In the genomic region with DNA sequence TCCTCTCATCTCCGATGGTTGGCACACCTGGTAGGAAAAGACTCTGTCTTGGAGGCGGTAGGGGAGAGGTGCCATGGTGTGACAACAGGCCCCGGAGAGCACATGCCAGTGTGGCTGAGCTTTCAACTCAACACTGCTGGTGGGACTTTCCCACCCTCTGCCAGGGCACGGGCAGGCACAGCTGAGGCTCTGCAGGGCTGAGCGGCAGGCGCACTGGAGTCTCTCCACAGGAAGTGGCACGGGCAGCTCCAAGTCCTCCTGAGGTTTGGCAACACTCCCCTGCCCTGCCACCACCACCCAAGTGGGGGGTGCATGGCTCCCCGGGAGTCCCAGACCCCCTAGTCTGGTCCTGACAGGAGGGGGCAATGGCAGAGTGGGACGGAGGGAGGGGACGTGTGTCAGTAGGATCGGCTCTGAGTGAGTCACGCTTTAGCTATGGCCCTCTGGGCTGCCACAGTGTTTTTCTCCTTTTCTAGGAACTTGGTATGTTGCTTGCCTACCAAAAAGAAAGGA, we compare ENCODE assay signal across 8 cellular contexts. TPM values are rescaled to one million over a fixed set of nuclear protein-coding genes. Genes with fewer than 3 reads are reported as not detected.
A peak's percentile ranks its signal among the peaks of the same experiment; 100 is the strongest.
DNase-seq lines count a peak whose midpoint lies in the region; ATAC-seq and TF ChIP-seq lines count a peak whose summit lies in the region.

No MANE protein-coding gene starts in this region.

- no peaks in the 10 kb centered on the region for H3K79me2 ChIP-seq in mammary epithelial cell (ENCODE audit: insufficient read depth, low read length)

- H3K4me1 ChIP-seq in mammary epithelial cell (ENCODE audit: insufficient read depth, low read length) (peaks cover 52% of the 10 kb centered on the region), mesodermal cell (ENCODE audit: control insufficient read depth, insufficient read depth, low read length, poor library complexity, severe bottlenecking) (peaks cover 53% of the 10 kb centered on the region), tibial nerve (peaks cover 0 to 46% (median 36%) of the 10 kb centered on the region in 4 donors)

- H3K4me3 ChIP-seq in mammary epithelial cell (replicated peaks in 1 of 3; ENCODE audit: insufficient read depth in 1 of 3, low read depth in 2 of 3, low read length in 3 of 3), result no peak overlapping the region
- no peak overlapping the region for H3K4me3 ChIP-seq in mesodermal cell (ENCODE audit: extremely low read depth, insufficient read depth, low read length, poor library complexity, severe bottlenecking)
- no peak overlapping the region for H3K4me3 ChIP-seq in tibial nerve

- H3K27ac Mint-ChIP-seq in Calu3 (ENCODE audit: unreplicated experiment), result peak overlapping the region; percentile 92

- peaks cover 16% of the 10 kb centered on the region for H3K36me3 ChIP-seq in mammary epithelial cell (ENCODE audit: insufficient read depth, low read length)
- H3K36me3 ChIP-seq in mesodermal cell (ENCODE audit: control insufficient read depth, insufficient read depth, low read length), result peaks cover 78% of the 10 kb centered on the region
- H3K36me3 ChIP-seq in tibial nerve, result peaks cover 2 to 63% (median 11%) of the 10 kb centered on the region in 3 donors

- H3K27ac ChIP-seq in mammary epithelial cell (ENCODE audit: insufficient read depth, low read depth, low read length), result peak overlapping the region; percentile 87
- H3K27ac ChIP-seq in mesodermal cell (ENCODE audit: low read depth, low read length, severe bottlenecking), result peak overlapping the region; percentile 97
- H3K27ac ChIP-seq in tibial nerve, result peak overlapping the region; percentile 46 to 90 (median 74)

- CTCF ChIA-PET in Calu3 (lab: Charles Lee), result interaction anchor here (0.9 to 3.4 kb wide), 5 partner anchors 9 to 216 kb away, joined by 5 to 22 read pairs (median 10); no protein-coding TSS in a partner anchor
- CTCF ChIA-PET in mammary epithelial cell (lab: Charles Lee; ENCODE audit: low non-redundant PET), result no interaction called here

- no peaks in the 10 kb centered on the region for H3K9me3 Mint-ChIP-seq in Calu3 (ENCODE audit: low read depth, unreplicated experiment)

- in situ Hi-C loops in mammary epithelial cell (cut with MboI; ENCODE audit: low sequenced_read_pairs in 2 of 2), result no loop called here

- H3K27me3 Mint-ChIP-seq in Calu3 (ENCODE audit: unreplicated experiment), result no peaks in the 10 kb centered on the region

- intact Hi-C loops in Calu3 (cut with micrococcal nuclease; ENCODE audit: unreplicated experiment) (loop anchor here (2.0 kb wide), 2 partner anchors 18 to 70 kb away; no protein-coding TSS in a partner anchor), mammary epithelial cell (cut with micrococcal nuclease) (loop anchor here (2.0 kb wide), 3 partner anchors 18 to 202 kb away; a partner anchor contains a TSS)

- H3K27me3 ChIP-seq in mammary epithelial cell (ENCODE audit: insufficient read depth, low read length) (no peaks in the 10 kb centered on the region), tibial nerve (no peaks in the 10 kb centered on the region)

- H3K36me3 Mint-ChIP-seq in Calu3 (ENCODE audit: insufficient read depth, unreplicated experiment), result peaks cover 79% of the 10 kb centered on the region

- peaks cover 36% of the 10 kb centered on the region for H3K4me1 Mint-ChIP-seq in Calu3 (ENCODE audit: low read depth, unreplicated experiment)

- BruUV-seq in Calu3 (replicated peaks; lab: Mats Ljungman, UMichigan), result no TSS peak
- BruUV-seq in mammary epithelial cell (replicated peaks; lab: Mats Ljungman, UMichigan), result no TSS peak

- dilution Hi-C loops in mammary epithelial cell (cut with HindIII; ENCODE audit: low sequenced_read_pairs), result no loop called here

- H4K20me1 ChIP-seq in mammary epithelial cell (ENCODE audit: insufficient read depth, low read length), result no peaks in the 10 kb centered on the region

- no peak overlapping the region for H2AFZ ChIP-seq in mammary epithelial cell (ENCODE audit: low read depth, low read length)

- DNase-seq in Calu3, result peak; percentile 76
- DNase-seq in T1000 (lab: John Stamatoyannopoulos, UW), result peak; percentile 80
- DNase-seq in mammary epithelial cell, result peak; percentile 74
- DNase-seq in tibial nerve (ENCODE audit: low spot score in 2 of 2), result no peak
- no peak for DNase-seq in NCI-H1694 (lab: John Stamatoyannopoulos, UW)

- peak in 1 of 2 donors; percentile 46 for TF ChIP-seq EP300 in tibial nerve (IDR thresholded peaks at IDR 0.05)

- H3K9ac ChIP-seq in mammary epithelial cell (ENCODE audit: insufficient read depth, low read length), result peak overlapping the region; percentile 46

- TF ChIP-seq POLR2A in tibial nerve (IDR thresholded peaks at IDR 0.05), result no peak

- H3K4me3 Mint-ChIP-seq in Calu3 (ENCODE audit: low read depth, unreplicated experiment), result peak overlapping the region; percentile 32

- TF ChIP-seq CTCF in Calu3 (IDR thresholded peaks at IDR 0.05; ENCODE audit: unreplicated experiment) (no peak), mammary epithelial cell (conservative IDR thresholded peaks at IDR 0.05 in 1 of 2, IDR thresholded peaks at IDR 0.05 in 1 of 2; ENCODE audit: extremely low read depth in 1 of 2, insufficient read depth in 1 of 2, low read depth in 1 of 2, low read length in 2 of 2) (no peak), tibial nerve (IDR thresholded peaks at IDR 0.05) (no peak)

- H3K9me3 ChIP-seq in mammary epithelial cell (replicated peaks; ENCODE audit: insufficient read depth, low read length) (no peaks in the 10 kb centered on the region), mesodermal cell (ENCODE audit: control insufficient read depth, low read length) (no peaks in the 10 kb centered on the region), tibial nerve (no peaks in the 10 kb centered on the region)

- 3% methylated on average over 7 of the region's 12 CpGs for WGBS in mammary epithelial cell (ENCODE audit: low coverage, missing lambda C conversion rate)
- WGBS in mesodermal cell (ENCODE audit: insufficient coverage in 2 of 2), 2 experiments, result 85% methylated on average over 7 to 11 of the region's 12 CpGs
- 36 to 39% methylated on average over 12 of the region's 12 CpGs for WGBS in tibial nerve, 2 donors

- ATAC-seq in HG03175 (IDR thresholded peaks at IDR 0.05; ENCODE audit: unreplicated experiment) (no peak), GM19467 (IDR thresholded peaks at IDR 0.05; ENCODE audit: unreplicated experiment) (no peak)

- H3K4me2 ChIP-seq in mammary epithelial cell (ENCODE audit: insufficient read depth, low read depth, low read length), result peak overlapping the region; percentile 61

RNA-seq across cellular contexts. Expression of a gene that starts 27.3 kb away (rescaled TPM):
- total RNA-seq in Calu3 (2022), result 10.1 and 11.2 TPM in 2 replicates
- 1 to 10 TPM; 9.2 to 10.0 TPM for total RNA-seq in mammary epithelial cell
- polyA plus RNA-seq in mammary epithelial cell, result 1.9 TPM
- polyA minus RNA-seq in mammary epithelial cell, result not detected
- polyA plus RNA-seq in mesodermal cell (2013, experiment 1 of 2), result 108 TPM
- 89.0 TPM for polyA plus RNA-seq in mesodermal cell (2013, experiment 2 of 2)
- 100 to 1,000 TPM in 1 of 4 donors, 10 to 100 TPM in 3; 61.4 to 128 (median 86.3) TPM for total RNA-seq in tibial nerve

RNA-seq across cellular contexts. Expression of a gene that starts 35.0 kb away (rescaled TPM):
- total RNA-seq in Calu3 (2022) (44.5 and 52.1 TPM in 2 replicates), mammary epithelial cell (10 to 100 TPM; 13.2 to 21.3 TPM), tibial nerve (10 to 100 TPM; 25.7 to 39.3 (median 30.0) TPM)
- polyA plus RNA-seq in mammary epithelial cell, result 10.5 TPM
- 50.5 TPM for polyA minus RNA-seq in mammary epithelial cell
- 40.0 TPM for polyA plus RNA-seq in mesodermal cell (2013, experiment 1 of 2)
- polyA plus RNA-seq in mesodermal cell (2013, experiment 2 of 2), result 35.6 TPM

RNA-seq across cellular contexts. Expression of a gene that starts 44.5 kb away (rescaled TPM):
- total RNA-seq in Calu3 (2022) (12.1 and 13.2 TPM in 2 replicates), mammary epithelial cell (10 to 100 TPM in 1 of 2 donors, 1 to 10 TPM in 1; 7.8 to 26.0 TPM), tibial nerve (1 to 10 TPM; 1.5 to 4.1 (median 2.4) TPM)
- 6.3 TPM for polyA plus RNA-seq in mammary epithelial cell
- 6.4 TPM for polyA minus RNA-seq in mammary epithelial cell
- polyA plus RNA-seq in mesodermal cell (2013, experiment 1 of 2), result 5.3 TPM
- polyA plus RNA-seq in mesodermal cell (2013, experiment 2 of 2), result 5.3 TPM

RNA-seq across cellular contexts. Expression of a gene that starts 47.0 kb away (rescaled TPM):
- total RNA-seq in Calu3 (2022) (35.2 and 42.7 TPM in 2 replicates), mammary epithelial cell (10 to 100 TPM; 10.8 to 34.9 TPM), tibial nerve (10 to 100 TPM; 10.2 to 75.6 (median 34.7) TPM)
- 55.3 TPM for polyA plus RNA-seq in mammary epithelial cell
- polyA minus RNA-seq in mammary epithelial cell, result 24.0 TPM
- polyA plus RNA-seq in mesodermal cell (2013, experiment 1 of 2), result 39.4 TPM
- polyA plus RNA-seq in mesodermal cell (2013, experiment 2 of 2), result 36.1 TPM

Comparison
In these comparisons a context has a peak if more than half of its experiments do, and no peak if none do; other contexts are left out.
1. DNase-seq: peak in Calu3 (single experiment), T1000 (single experiment) and mammary epithelial cell (single experiment); none in tibial nerve (0 of 2) and NCI-H1694 (single experiment).
2. Peak in every context shown above with its lines, with median percentiles within 50 percentile points of each other: H3K27ac ChIP-seq.